19 cellular contexts compared by ENCODE assay signal in genomic region chr2:207901401-207901800, GRCh38.
DNase-seq lines count a peak whose midpoint lies in the region; ATAC-seq and TF ChIP-seq lines count a peak whose summit lies in the region.
"Had no signal": no experiment of that assay in that cellular context is flagged by ENCODE, and none has a peak within 500 bp of the region (broad histone marks: within the 10 kb centered on the region; RNA-seq: fewer than 3 reads in every experiment).

No MANE protein-coding gene starts in this region.

- H3K4me2 ChIP-seq in neuronal stem cell (ENCODE audit: insufficient read depth, low read length, poor library complexity, severe bottlenecking), result peak overlapping the region; percentile 29
- H3K4me2 ChIP-seq: A549 had no signal

- peaks cover 11% of the 10 kb centered on the region for H3K27me3 Mint-ChIP-seq in brain

- no CpG with 5 or more reads among the region's 4 CpGs for WGBS in neuronal stem cell (ENCODE audit: extremely low coverage in 2 of 2, insufficient read length in 2 of 2, insufficient replicate concordance in 1 of 2), 2 donors

- H3K18ac ChIP-seq in neuronal stem cell (ENCODE audit: low read length), result peak overlapping the region; percentile 94

- H3K9me3 ChIP-seq in neuronal stem cell (replicated peaks in 1 of 2; ENCODE audit: control insufficient read depth in 2 of 2, insufficient read depth in 1 of 2, low read depth in 1 of 2, low read length in 2 of 2), result peaks cover 0 to 3% of the 10 kb centered on the region in 2 donors
- H3K9me3 ChIP-seq: A549, MG63, Peyer's patch had no signal

- peak overlapping the region; percentile 4 to 74 (median 51) for H3K4me3 Mint-ChIP-seq in brain
- H3K4me3 Mint-ChIP-seq: CD14-positive monocyte had no signal

- H3K27ac ChIP-seq in neuronal stem cell (replicated peaks; ENCODE audit: low read length), result peak overlapping the region; percentile 96
- H3K27ac ChIP-seq: A549, Peyer's patch had no signal

- H3K23ac ChIP-seq in neuronal stem cell (ENCODE audit: low read depth, low read length, poor library complexity), result no peak overlapping the region

- H2BK12ac ChIP-seq in neuronal stem cell (ENCODE audit: low read length), result peak overlapping the region; percentile 85

- no peak overlapping the region for H3K4me3 ChIP-seq in neuronal stem cell (ENCODE audit: low read length in 2 of 2)
- H3K4me3 ChIP-seq: A549, MG63, Peyer's patch had no signal

- H3K4ac ChIP-seq in neuronal stem cell (ENCODE audit: low read length), result peak overlapping the region; percentile 69

- peaks cover 19% of the 10 kb centered on the region for H3K36me3 Mint-ChIP-seq in brain

- H3K79me1 ChIP-seq in neuronal stem cell (ENCODE audit: low read depth, low read length), result no peaks in the 10 kb centered on the region

- H4K8ac ChIP-seq in neuronal stem cell (ENCODE audit: low read depth, low read length), result no peak overlapping the region

- H3K36me3 ChIP-seq in neuronal stem cell (replicated peaks in 1 of 2; ENCODE audit: control insufficient read depth in 2 of 2, insufficient read depth in 2 of 2, low read length in 2 of 2), result no peaks in the 10 kb centered on the region
- H3K36me3 ChIP-seq: MG63, Peyer's patch had no signal

- DNase-seq in DMS53 treated with DMSO at 0.1 percent for 48 hours (lab: John Stamatoyannopoulos, UW; ENCODE audit: unreplicated experiment) (peak; percentile 22), NCI-H2107 treated with DMSO at 0.1 percent for 48 hours (lab: John Stamatoyannopoulos, UW; ENCODE audit: unreplicated experiment) (peak; percentile 77), neuronal stem cell (ENCODE audit: low spot score) (no peak), COLO668 (lab: John Stamatoyannopoulos, UW; ENCODE audit: unreplicated experiment) (no peak)
- DNase-seq in effector CD8-positive, alpha-beta T cell (lab: John Stamatoyannopoulos, UW), result no peak
- DNase-seq: Calu3, GF-D8, GOT3, MG63, NCI-H1092 treated with DMSO at 0.1 percent for 48 hours, NCI-H2029, NCI-H774, Peyer's patch, Right ventricle myocardium superior had no signal

- H2BK5ac ChIP-seq in neuronal stem cell (ENCODE audit: low read length), result peak overlapping the region; percentile 98

- no peak overlapping the region for H2BK15ac ChIP-seq in neuronal stem cell (ENCODE audit: low read length)

- H3K9me3 Mint-ChIP-seq in brain, result no peaks in the 10 kb centered on the region
- H3K9me3 Mint-ChIP-seq: CD14-positive monocyte had no signal

- ATAC-seq in HG02642 (IDR thresholded peaks at IDR 0.05; ENCODE audit: poor library complexity, unreplicated experiment), result no peak
- ATAC-seq: A549, SK-N-SH treated with all-trans-retinoic acid at 6 μM for 48 hours had no signal

- peaks cover 44% of the 10 kb centered on the region for H3K4me1 Mint-ChIP-seq in brain
- H3K4me1 Mint-ChIP-seq: CD14-positive monocyte had no signal

- peak overlapping the region; percentile 54 for H2AK5ac ChIP-seq in neuronal stem cell (ENCODE audit: low read depth, low read length)

- H3K27ac Mint-ChIP-seq in brain, result peak overlapping the region in 4 of 5 experiments; percentile 9 to 79 (median 30)
- H3K27ac Mint-ChIP-seq: CD14-positive monocyte had no signal

- H4K91ac ChIP-seq in neuronal stem cell (ENCODE audit: low read depth, low read length, poor library complexity), result peak overlapping the region; percentile 73

- no peak overlapping the region for H3K9ac ChIP-seq in neuronal stem cell (ENCODE audit: low read depth, low read length, poor library complexity)

- H3K27me3 ChIP-seq in neuronal stem cell (ENCODE audit: control insufficient read depth in 3 of 3, insufficient read depth in 3 of 3, low read depth in 1 of 3, low read length in 3 of 3), result no peaks in the 10 kb centered on the region
- H3K27me3 ChIP-seq: MG63, Peyer's patch had no signal

- H2AFZ ChIP-seq in neuronal stem cell (ENCODE audit: low read length), result no peak overlapping the region

- TF ChIP-seq CTCF in brain (conservative IDR thresholded peaks at IDR 0.05), result no peak

- peak overlapping the region; percentile 93 for H2BK120ac ChIP-seq in neuronal stem cell (ENCODE audit: low read depth, low read length)

- no peak overlapping the region for H3K14ac ChIP-seq in neuronal stem cell (ENCODE audit: low read length)

- peaks cover 43 to 47% of the 10 kb centered on the region in 2 donors for H3K4me1 ChIP-seq in neuronal stem cell (ENCODE audit: control insufficient read depth in 2 of 2, insufficient read depth in 1 of 2, low read depth in 1 of 2, low read length in 2 of 2)
- H3K4me1 ChIP-seq: Peyer's patch had no signal

Comparison
In these comparisons a context has a peak if more than half of its experiments do, and no peak if none do; other contexts are left out.
1. DNase-seq: peak in DMS53 treated with DMSO at 0.1 percent for 48 hours (single experiment) and NCI-H2107 treated with DMSO at 0.1 percent for 48 hours (single experiment); none in neuronal stem cell (single experiment), effector CD8-positive, alpha-beta T cell (single experiment) and COLO668 (single experiment).